ENCODE assay signal across 14 cellular contexts in genomic region chr2:39631715-39632114, GRCh38. TPM values are rescaled to one million over a fixed set of nuclear protein-coding genes. Genes with fewer than 3 reads are reported as not detected.
DNase-seq lines count a peak whose midpoint lies in the region; ATAC-seq and TF ChIP-seq lines count a peak whose summit lies in the region.
"Had no signal": no experiment of that assay in that cellular context is flagged by ENCODE, and none has a peak within 500 bp of the region (broad histone marks: within the 10 kb centered on the region; RNA-seq: fewer than 3 reads in every experiment).

No MANE protein-coding gene starts in this region.

- DNase-seq in SIG-M5 treated with dmso at 0.1 percent for 504 hours (lab: John Stamatoyannopoulos, UW; ENCODE audit: unreplicated experiment) (peak; percentile 29), SIG-M5 (lab: John Stamatoyannopoulos, UW) (no peak), fibroblast of villous mesenchyme (ENCODE audit: low read depth) (peak; percentile 99), smooth muscle cell (lab: John Stamatoyannopoulos, UW; ENCODE audit: unreplicated experiment) (peak; percentile 9), NCI-H69 (lab: John Stamatoyannopoulos, UW) (no peak), CD14-positive monocyte (ENCODE audit: low spot score) (no peak), mesenteric fat pad (ENCODE audit: low spot score) (no peak)
- DNase-seq: activated CD4-positive, alpha-beta memory T cell treated with anti-CD3 and anti-CD28 coated beads, Interleukin-2, amount 10 ng/mL, durations not matched to agents 7 days and 5 days; NCI-H1105 treated with DMSO at 0.1 percent for 48 hours; stimulated activated CD4-positive, alpha-beta T cell treated with anti-CD3 and anti-CD28 coated beads, Interleukin-2, amount 100 ng/mL, for 24 hours; thyroid gland had no signal

- WGBS in smooth muscle cell (ENCODE audit: low lambda C conversion rate), result 0% methylated on average over 3 of the region's 3 CpGs

- peak overlapping the region; percentile 46 for H2AFZ ChIP-seq in smooth muscle cell (ENCODE audit: low read depth)

- H3K4me3 Mint-ChIP-seq in CD14-positive monocyte, result no peak overlapping the region
- H3K4me3 Mint-ChIP-seq: activated CD4-positive, alpha-beta memory T cell treated with anti-CD3 and anti-CD28 coated beads, Interleukin-2, amount 10 ng/mL, durations not matched to agents 7 days and 5 days; natural killer cell treated with Interleukin-12 subunit alpha and Interleukin-12 subunit beta and Interleukin-15 and Interleukin-18, amount 100 ng/mL, for 72 hours had no signal

- H3K36me3 Mint-ChIP-seq in CD14-positive monocyte, result no peaks in the 10 kb centered on the region
- H3K36me3 Mint-ChIP-seq: natural killer cell treated with Interleukin-12 subunit alpha and Interleukin-12 subunit beta and Interleukin-15 and Interleukin-18, amount 100 ng/mL, for 72 hours had no signal

- H3K4me1 Mint-ChIP-seq in CD14-positive monocyte, result peaks cover 5% of the 10 kb centered on the region
- H3K4me1 Mint-ChIP-seq: activated CD4-positive, alpha-beta memory T cell treated with anti-CD3 and anti-CD28 coated beads, Interleukin-2, amount 10 ng/mL, durations not matched to agents 7 days and 5 days had no signal

- intact Hi-C loops in CD14-positive monocyte (cut with micrococcal nuclease), result no loop called here

- peak overlapping the region; percentile 67 for H3K9ac ChIP-seq in smooth muscle cell (ENCODE audit: low read depth)

- peak overlapping the region; percentile 97 for H3K27ac ChIP-seq in smooth muscle cell (ENCODE audit: low read depth)
- H3K27ac ChIP-seq: 22Rv1, thyroid gland had no signal

- H3F3A ChIP-seq in smooth muscle cell (ENCODE audit: low read depth), result peaks cover 14% of the 10 kb centered on the region

- H3K9me3 ChIP-seq in smooth muscle cell (replicated peaks; ENCODE audit: low read depth), result no peaks in the 10 kb centered on the region
- H3K9me3 ChIP-seq: thyroid gland had no signal

- peaks cover 0 to 2% (median 1%) of the 10 kb centered on the region in 3 donors for H3K27me3 Mint-ChIP-seq in CD14-positive monocyte (ENCODE audit: low read depth in 3 of 3)

- no peaks in the 10 kb centered on the region for H3K36me3 ChIP-seq in smooth muscle cell (ENCODE audit: low read depth)
- H3K36me3 ChIP-seq: thyroid gland had no signal

- H3K4me2 ChIP-seq in smooth muscle cell, result peak overlapping the region; percentile 65

- H3K4me3 ChIP-seq in fibroblast of villous mesenchyme (ENCODE audit: low read depth, low read length) (no peak overlapping the region), smooth muscle cell (no peak overlapping the region)
- H3K4me3 ChIP-seq: thyroid gland had no signal

- no peak overlapping the region for H3K27ac Mint-ChIP-seq in CD14-positive monocyte
- H3K27ac Mint-ChIP-seq: activated CD4-positive, alpha-beta memory T cell treated with anti-CD3 and anti-CD28 coated beads, Interleukin-2, amount 10 ng/mL, durations not matched to agents 7 days and 5 days; natural killer cell treated with Interleukin-12 subunit alpha and Interleukin-12 subunit beta and Interleukin-15 and Interleukin-18, amount 100 ng/mL, for 72 hours had no signal

- no peaks in the 10 kb centered on the region for H4K20me1 ChIP-seq in smooth muscle cell (ENCODE audit: low read depth)

- peaks cover 5% of the 10 kb centered on the region for H3K4me1 ChIP-seq in smooth muscle cell (ENCODE audit: low read depth)
- H3K4me1 ChIP-seq: thyroid gland had no signal

- no peaks in the 10 kb centered on the region for H3K27me3 ChIP-seq in smooth muscle cell (ENCODE audit: low read depth)
- H3K27me3 ChIP-seq: thyroid gland had no signal

- no peaks in the 10 kb centered on the region for H3K79me2 ChIP-seq in smooth muscle cell (ENCODE audit: low read depth)

- ATAC-seq in SK-N-SH treated with all-trans-retinoic acid at 6 μM for 48 hours, result peak; percentile 86
- ATAC-seq: natural killer cell treated with Interleukin-12 subunit alpha and Interleukin-12 subunit beta and Interleukin-15 and Interleukin-18, amount 100 ng/mL, for 72 hours had no signal

- TF ChIP-seq CTCF in fibroblast of villous mesenchyme (IDR thresholded peaks at IDR 0.05; ENCODE audit: insufficient read depth, low read depth, low read length) (no peak), smooth muscle cell (IDR thresholded peaks at IDR 0.05; ENCODE audit: borderline replicate concordance, insufficient read depth, poor library complexity, severe bottlenecking) (no peak), CD14-positive monocyte (IDR thresholded peaks at IDR 0.05) (no peak)

- H3K9me3 Mint-ChIP-seq in CD14-positive monocyte, result peaks cover 0 to 6% (median 0%) of the 10 kb centered on the region in 7 donors
- H3K9me3 Mint-ChIP-seq: activated CD4-positive, alpha-beta memory T cell treated with anti-CD3 and anti-CD28 coated beads, Interleukin-2, amount 10 ng/mL, durations not matched to agents 7 days and 5 days; natural killer cell treated with Interleukin-12 subunit alpha and Interleukin-12 subunit beta and Interleukin-15 and Interleukin-18, amount 100 ng/mL, for 72 hours had no signal

TF ChIP-seq in SK-N-SH treated with all-trans-retinoic acid at 6 μM for 48 hours, 23 proteins besides CTCF, POLR2A, EP300 and RAD21:
- 0 out of 2 replicates have a peak, but pooled peaks have one; percentile 37 for TF ChIP-seq ZFP3 (CRISPR knock-in tag; IDR thresholded peaks at IDR 0.05)
- TF ChIP-seq PATZ1 (CRISPR knock-in tag; IDR thresholded peaks at IDR 0.05; ENCODE audit: borderline replicate concordance), result no peak
- TF ChIP-seq ISL1 (CRISPR knock-in tag; IDR thresholded peaks at IDR 0.05), result peak; percentile 73
- no peak for TF ChIP-seq BACH2 (CRISPR knock-in tag; IDR thresholded peaks at IDR 0.05; ENCODE audit: borderline replicate concordance)
- no peak for TF ChIP-seq ZNF8 (CRISPR knock-in tag; IDR thresholded peaks at IDR 0.05)
- TF ChIP-seq ZFP30 (CRISPR knock-in tag; IDR thresholded peaks at IDR 0.05), result no peak
- TF ChIP-seq ZC3H10 (CRISPR knock-in tag; IDR thresholded peaks at IDR 0.05), result no peak
- peak; percentile 59; the same call in 1 of the 2 replicates for TF ChIP-seq CREB5 (CRISPR knock-in tag; IDR thresholded peaks at IDR 0.05; ENCODE audit: low read depth)
- TF ChIP-seq CSRNP3 (CRISPR knock-in tag; IDR thresholded peaks at IDR 0.05), result no peak

RNA-seq across cellular contexts. Expression of gene TMEM178A, which starts 34.0 kb away (rescaled TPM):
- 0.43 and 1.3 TPM in 2 replicates for total RNA-seq in fibroblast of villous mesenchyme
- 14.6 and 19.9 TPM in 2 replicates for total RNA-seq in smooth muscle cell
- 16.4 and 22.2 TPM in 2 replicates for polyA plus RNA-seq in smooth muscle cell
- polyA plus RNA-seq in CD14-positive monocyte, result not detected
- 1.5 TPM for total RNA-seq in mesenteric fat pad
- total RNA-seq: natural killer cell treated with Interleukin-12 subunit alpha and Interleukin-12 subunit beta and Interleukin-15 and Interleukin-18, amount 100 ng/mL, for 72 hours had no signal

Comparison
In these comparisons a context has a peak if more than half of its experiments do, and no peak if none do; other contexts are left out.
1. DNase-seq: peak in SIG-M5 treated with dmso at 0.1 percent for 504 hours (single experiment), fibroblast of villous mesenchyme (single experiment) and smooth muscle cell (single experiment); none in SIG-M5 (single experiment), NCI-H69 (single experiment), CD14-positive monocyte (single experiment) and mesenteric fat pad (single experiment).